ENCODE assay signal across 9 cellular contexts in genomic region chr1:92482404-92482664, GRCh38. TPM values are rescaled to one million over a fixed set of nuclear protein-coding genes. Genes with fewer than 3 reads are reported as not detected.
A peak's percentile ranks its signal among the peaks of the same experiment; 100 is the strongest.
DNase-seq lines count a peak whose midpoint lies in the region; ATAC-seq, FAIRE-seq and TF ChIP-seq lines count a peak whose summit lies in the region.
"Had no signal": no experiment of that assay in that cellular context is flagged by ENCODE, and none has a peak within 500 bp of the region (broad histone marks: within the 10 kb centered on the region; RNA-seq: fewer than 3 reads in every experiment).

No MANE protein-coding gene starts in this region.

- H3K9me3 ChIP-seq in iPS-18a (ENCODE audit: control insufficient read depth, low read depth, low read length) (no peaks in the 10 kb centered on the region), small intestine (ENCODE audit: control insufficient read depth, low read depth) (no peaks in the 10 kb centered on the region)

- TF ChIP-seq CTCF in GM23338 (conservative IDR thresholded peaks at IDR 0.05; ENCODE audit: low read depth in 2 of 2): no peak
- no peak for TF ChIP-seq CTCF in activated CD8-positive, alpha-beta T cell treated with anti-CD3 and anti-CD28 coated beads for 36 hours (IDR thresholded peaks at IDR 0.05)
- no peak for TF ChIP-seq CTCF in GM10248 (IDR thresholded peaks at IDR 0.05; ENCODE audit: control extremely low read depth, extremely low read depth, low read depth, missing control alignments)

- H3K36me3 Mint-ChIP-seq in GM23338 (ENCODE audit: low read depth): peaks cover 12% of the 10 kb centered on the region
- H3K36me3 Mint-ChIP-seq in activated CD8-positive, alpha-beta T cell treated with anti-CD3 and anti-CD28 coated beads for 36 hours (ENCODE audit: low read depth): peaks cover 72% of the 10 kb centered on the region

- H3K27ac Mint-ChIP-seq in GM23338: no peak overlapping the region
- H3K27ac Mint-ChIP-seq in activated CD8-positive, alpha-beta T cell treated with anti-CD3 and anti-CD28 coated beads for 36 hours: peak overlapping the region; percentile 98

- H2AFZ ChIP-seq in GM23338: peak overlapping the region; percentile 97

- DNase-seq in GM23338 (ENCODE audit: low spot score) (no peak), small intestine (no peak), GM10248 (ENCODE audit: extremely low spot score) (no peak), iPS-NIHi11 (ENCODE audit: low spot score) (no peak)
- no peak for DNase-seq in activated CD8-positive, alpha-beta T cell treated with anti-CD3 and anti-CD28 coated beads for 36 hours
- DNase-seq: NCI-H2081 treated with DMSO at 0.1 percent for 48 hours had no signal

- H3K4me1 ChIP-seq in GM23338 (ENCODE audit: insufficient read depth) (peaks cover 18% of the 10 kb centered on the region), iPS-18a (ENCODE audit: control insufficient read depth, low read depth, low read length) (peaks cover 18% of the 10 kb centered on the region), small intestine (ENCODE audit: control insufficient read depth in 2 of 2, insufficient read depth in 1 of 2, low read depth in 1 of 2, low read length in 1 of 2) (peaks cover 0 to 7% of the 10 kb centered on the region in 2 donors)

- H3K4me1 Mint-ChIP-seq in GM23338: peaks cover 35% of the 10 kb centered on the region
- H3K4me1 Mint-ChIP-seq in activated CD8-positive, alpha-beta T cell treated with anti-CD3 and anti-CD28 coated beads for 36 hours (ENCODE audit: low read depth): peaks cover 48% of the 10 kb centered on the region

- peak overlapping the region; percentile 75 for H3K4me3 Mint-ChIP-seq in GM23338
- peak overlapping the region; percentile 98 for H3K4me3 Mint-ChIP-seq in activated CD8-positive, alpha-beta T cell treated with anti-CD3 and anti-CD28 coated beads for 36 hours

- H3K27me3 Mint-ChIP-seq in GM23338 (ENCODE audit: insufficient read depth, low read depth, poor library complexity): peaks cover 96% of the 10 kb centered on the region
- H3K27me3 Mint-ChIP-seq in activated CD8-positive, alpha-beta T cell treated with anti-CD3 and anti-CD28 coated beads for 36 hours: no peaks in the 10 kb centered on the region

- 2 to 3% (median 3%) methylated on average over 14 to 15 of the region's 15 CpGs for WGBS in small intestine, 3 donors

- POLR2A ChIA-PET in activated CD8-positive, alpha-beta T cell treated with anti-CD3 and anti-CD28 coated beads for 36 hours (lab: Charles Lee): interaction anchor here (0.7 to 10.9 kb wide), 19 partner anchors 6 to 350 kb away, joined by 3 to 213 read pairs (median 4); partner anchors contain the start of genes GLMN, RPAP2 and RPL5
- POLR2A ChIA-PET in GM10248 (lab: Yijun Ruan, JAX): interaction anchor here (0.7 kb wide), 1 partner anchor 8 kb away, joined by 3 read pairs; no protein-coding TSS in a partner anchor

- H3K27ac ChIP-seq in GM23338 (ENCODE audit: low read depth) (no peak overlapping the region), iPS-18a (ENCODE audit: low read length) (no peak overlapping the region), small intestine (ENCODE audit: low read depth in 1 of 2, low read length in 1 of 2) (peak overlapping the region; percentile 3 to 50)

- H3K4me3 ChIP-seq in GM23338: peak overlapping the region; percentile 75
- peak overlapping the region; percentile 55 for H3K4me3 ChIP-seq in iPS-18a (ENCODE audit: low read length)
- H3K4me3 ChIP-seq in small intestine (ENCODE audit: low read depth in 1 of 2, low read length in 2 of 2): peak overlapping the region; percentile 11 to 58

- no peaks in the 10 kb centered on the region; the same call in 1 of the 2 replicates for H3K36me3 ChIP-seq in GM23338 (ENCODE audit: insufficient read depth)
- H3K36me3 ChIP-seq in iPS-18a (ENCODE audit: control insufficient read depth, low read depth, low read length): no peaks in the 10 kb centered on the region
- H3K36me3 ChIP-seq in small intestine (ENCODE audit: control insufficient read depth in 2 of 2, insufficient read depth in 2 of 2, low read length in 2 of 2): no peaks in the 10 kb centered on the region

- peaks cover 20% of the 10 kb centered on the region for H3K9me3 Mint-ChIP-seq in GM23338
- no peaks in the 10 kb centered on the region for H3K9me3 Mint-ChIP-seq in activated CD8-positive, alpha-beta T cell treated with anti-CD3 and anti-CD28 coated beads for 36 hours

- H4K20me1 ChIP-seq in GM23338 (replicated peaks; ENCODE audit: insufficient read depth): peaks cover 3% of the 10 kb centered on the region

- H3K27me3 ChIP-seq in GM23338 (ENCODE audit: insufficient read depth) (peaks cover 100% of the 10 kb centered on the region), iPS-18a (ENCODE audit: control insufficient read depth, insufficient read depth, low read length) (peaks cover 100% of the 10 kb centered on the region), small intestine (ENCODE audit: control insufficient read depth in 2 of 2, insufficient read depth in 2 of 2, low read length in 2 of 2) (peaks cover 5 to 26% of the 10 kb centered on the region in 2 donors)

- CTCF ChIA-PET in activated CD8-positive, alpha-beta T cell treated with anti-CD3 and anti-CD28 coated beads for 36 hours (lab: Charles Lee): interaction anchor here (0.8 to 5.0 kb wide), 13 partner anchors 7 to 479 kb away, joined by 3 to 46 read pairs (median 4); partner anchors contain the start of gene DIPK1A
- CTCF ChIA-PET in GM10248 (lab: Yijun Ruan, JAX): interaction anchor here (1.3 to 5.5 kb wide), 4 partner anchors 9 to 172 kb away, joined by 4 to 40 read pairs (median 4); no protein-coding TSS in a partner anchor

- H3K9ac ChIP-seq in iPS-18a (ENCODE audit: low read length): no peak overlapping the region

- peak overlapping the region; percentile 97 for H3K4me2 ChIP-seq in GM23338

- FAIRE-seq in small intestine (lab: Jason Lieb, UNC): no peak

- H3K79me2 ChIP-seq in GM23338 (replicated peaks; ENCODE audit: insufficient read depth): no peaks in the 10 kb centered on the region

- intact Hi-C loops in activated CD8-positive, alpha-beta T cell treated with anti-CD3 and anti-CD28 coated beads for 36 hours (cut with micrococcal nuclease): loop anchor here (5.0 kb wide), 1 partner anchor 170 kb away; no protein-coding TSS in a partner anchor

- ATAC-seq in GM23338 (no peak), esophagus mucosa (no peak), GM19467 (IDR thresholded peaks at IDR 0.05; ENCODE audit: unreplicated experiment) (no peak)
- ATAC-seq in activated CD8-positive, alpha-beta T cell treated with anti-CD3 and anti-CD28 coated beads for 36 hours: no peak

- no peaks in the 10 kb centered on the region; the same call in 1 of the 2 replicates for H3K9me2 ChIP-seq in GM23338 (ENCODE audit: insufficient read depth)

- peaks cover 13% of the 10 kb centered on the region; the same call in 1 of the 2 replicates for H3F3A ChIP-seq in GM23338 (replicated peaks; ENCODE audit: low read depth)

TF ChIP-seq in GM23338, 12 proteins besides CTCF, POLR2A, EP300 and RAD21:
- TF ChIP-seq EZH2 (IDR thresholded peaks at IDR 0.05; ENCODE audit: low read depth, unreplicated experiment): peak; percentile 22
- no peak for TF ChIP-seq STAT1 (IDR thresholded peaks at IDR 0.05; ENCODE audit: unreplicated experiment)

RNA-seq across cellular contexts. Expression of gene GFI1, which starts 4.4 kb away (rescaled TPM):
- 0.21 TPM in 1 of 2 replicates, not detected in the other for total RNA-seq in GM23338 (2014; rRNA removed; shearing (Covaris generic))
- polyA plus RNA-seq in GM23338 (2016; fragmentation: Nextera tagmentation; extraction: Ambion mirVana): 0.12 TPM in 1 of 2 replicates, not detected in the other
- 10 to 100 TPM; 54.3 to 55.3 TPM for total RNA-seq in activated CD8-positive, alpha-beta T cell treated with anti-CD3 and anti-CD28 coated beads for 36 hours
- 1 to 10 TPM; 2.5 to 3.0 (median 2.7) TPM for polyA plus RNA-seq in small intestine
- total RNA-seq in esophagus mucosa: 0.24 TPM

Comparison
In these comparisons a context has a peak if more than half of its experiments do, and no peak if none do; other contexts are left out.
1. H3K27ac ChIP-seq: peak in small intestine (2 of 2); none in GM23338 (single experiment) and iPS-18a (single experiment).
2. RNA of gene GFI1, which starts 4.4 kb away (total RNA-seq): 54.3 to 55.3 TPM in activated CD8-positive, alpha-beta T cell treated with anti-CD3 and anti-CD28 coated beads for 36 hours; 0.24 TPM in esophagus mucosa (single experiment) and 0.21 TPM in GM23338; every median in the first group is over 10 times any median in the second.
3. Peak in every context shown above with its lines, with median percentiles within 50 percentile points of each other: H3K4me3 ChIP-seq.